8 cellular contexts compared by ENCODE assay signal in genomic region chr3:99925584-99925983, GRCh38.
DNase-seq lines count a peak whose midpoint lies in the region; ATAC-seq and TF ChIP-seq lines count a peak whose summit lies in the region.

No MANE protein-coding gene starts in this region.

- no peaks in the 10 kb centered on the region for H3K9me3 Mint-ChIP-seq in activated naive CD4-positive, alpha-beta T cell treated with anti-CD3 and anti-CD28 coated beads, Interleukin-2, amount 50 U/mL, for 72 hours
- no peaks in the 10 kb centered on the region for H3K9me3 Mint-ChIP-seq in endodermal cell

- no peak for TF ChIP-seq CTCF in right atrium auricular region (IDR thresholded peaks at IDR 0.05)
- no peak for TF ChIP-seq CTCF in endodermal cell (conservative IDR thresholded peaks at IDR 0.05)

- peaks cover 56% of the 10 kb centered on the region for H3K4me1 ChIP-seq in adipocyte (ENCODE audit: control insufficient read depth, insufficient read depth, low read length)
- H3K4me1 ChIP-seq in right atrium auricular region: peaks cover 0 to 58% of the 10 kb centered on the region in 2 donors
- peaks cover 6% of the 10 kb centered on the region for H3K4me1 ChIP-seq in endodermal cell (ENCODE audit: control insufficient read depth, insufficient read depth, low read length)

- no peak for ATAC-seq in activated naive CD4-positive, alpha-beta T cell treated with anti-CD3 and anti-CD28 coated beads, Interleukin-2, amount 50 U/mL, for 72 hours
- no peak for ATAC-seq in HG03045 (IDR thresholded peaks at IDR 0.05; ENCODE audit: unreplicated experiment)

- no peak overlapping the region for H3K27ac Mint-ChIP-seq in activated naive CD4-positive, alpha-beta T cell treated with anti-CD3 and anti-CD28 coated beads, Interleukin-2, amount 50 U/mL, for 72 hours
- no peak overlapping the region for H3K27ac Mint-ChIP-seq in endodermal cell

- H3K36me3 ChIP-seq in adipocyte (ENCODE audit: control insufficient read depth, insufficient read depth, low read length, severe bottlenecking) (no peaks in the 10 kb centered on the region), right atrium auricular region (no peaks in the 10 kb centered on the region), endodermal cell (ENCODE audit: control insufficient read depth, insufficient read depth, low read length) (no peaks in the 10 kb centered on the region)

- no peak overlapping the region for H3K4me3 ChIP-seq in adipocyte (ENCODE audit: low read length)
- H3K4me3 ChIP-seq in right atrium auricular region: no peak overlapping the region
- no peak overlapping the region for H3K4me3 ChIP-seq in endodermal cell (ENCODE audit: low read length)

- WGBS in endodermal cell (ENCODE audit: insufficient coverage in 1 of 2, insufficient read length in 1 of 2), 2 experiments: 91 to 93% methylated on average over 3 of the region's 3 CpGs

- no peak overlapping the region for H3K4me3 Mint-ChIP-seq in endodermal cell

- H3K27me3 Mint-ChIP-seq in endodermal cell (ENCODE audit: insufficient read depth): no peaks in the 10 kb centered on the region

- no peak overlapping the region for H3K9ac ChIP-seq in adipocyte (ENCODE audit: low read length)
- no peak overlapping the region for H3K9ac ChIP-seq in endodermal cell (ENCODE audit: extremely low read depth, low read length, poor library complexity, severe bottlenecking)

- peaks cover 35% of the 10 kb centered on the region for H3K4me1 Mint-ChIP-seq in endodermal cell

- H3K9me3 ChIP-seq in adipocyte (ENCODE audit: control insufficient read depth, low read length) (no peaks in the 10 kb centered on the region), right atrium auricular region (no peaks in the 10 kb centered on the region), endodermal cell (ENCODE audit: control insufficient read depth, low read length) (no peaks in the 10 kb centered on the region)

- H3K27me3 ChIP-seq in adipocyte (replicated peaks; ENCODE audit: control insufficient read depth, insufficient read depth, low read length) (no peaks in the 10 kb centered on the region), right atrium auricular region (no peaks in the 10 kb centered on the region), endodermal cell (ENCODE audit: control insufficient read depth, insufficient read depth, low read length, poor library complexity, severe bottlenecking) (no peaks in the 10 kb centered on the region)

- H3K36me3 Mint-ChIP-seq in activated naive CD4-positive, alpha-beta T cell treated with anti-CD3 and anti-CD28 coated beads, Interleukin-2, amount 50 U/mL, for 72 hours: peaks cover 0 to 9% of the 10 kb centered on the region in 2 donors
- H3K36me3 Mint-ChIP-seq in endodermal cell (ENCODE audit: low read depth): no peaks in the 10 kb centered on the region

- peak; percentile 5 for DNase-seq in NCI-H1105 treated with DMSO at 0.1 percent for 48 hours (lab: John Stamatoyannopoulos, UW)
- DNase-seq in NCI-H1105 (lab: John Stamatoyannopoulos, UW): no peak
- peak; percentile 49 for DNase-seq in adipocyte (ENCODE audit: low read depth)
- DNase-seq in right atrium auricular region (ENCODE audit: low spot score): no peak
- peak; percentile 54 for DNase-seq in ureter (ENCODE audit: low spot score)
- DNase-seq in activated naive CD4-positive, alpha-beta T cell treated with anti-CD3 and anti-CD28 coated beads, Interleukin-2, amount 50 U/mL, for 72 hours (ENCODE audit: low spot score in 2 of 2): no peak
- no peak for DNase-seq in endodermal cell

- H3K27ac ChIP-seq in right atrium auricular region: peak overlapping the region; percentile 50 to 67
- H3K27ac ChIP-seq in endodermal cell (ENCODE audit: low read depth, low read length): no peak overlapping the region

Comparison
In these comparisons a context has a peak if more than half of its experiments do, and no peak if none do; other contexts are left out.
1. DNase-seq: peak in NCI-H1105 treated with DMSO at 0.1 percent for 48 hours (single experiment), adipocyte (single experiment) and ureter (single experiment); none in NCI-H1105 (single experiment), right atrium auricular region (single experiment), activated naive CD4-positive, alpha-beta T cell treated with anti-CD3 and anti-CD28 coated beads, Interleukin-2, amount 50 U/mL, for 72 hours (0 of 2) and endodermal cell (single experiment).